In the genomic region with DNA sequence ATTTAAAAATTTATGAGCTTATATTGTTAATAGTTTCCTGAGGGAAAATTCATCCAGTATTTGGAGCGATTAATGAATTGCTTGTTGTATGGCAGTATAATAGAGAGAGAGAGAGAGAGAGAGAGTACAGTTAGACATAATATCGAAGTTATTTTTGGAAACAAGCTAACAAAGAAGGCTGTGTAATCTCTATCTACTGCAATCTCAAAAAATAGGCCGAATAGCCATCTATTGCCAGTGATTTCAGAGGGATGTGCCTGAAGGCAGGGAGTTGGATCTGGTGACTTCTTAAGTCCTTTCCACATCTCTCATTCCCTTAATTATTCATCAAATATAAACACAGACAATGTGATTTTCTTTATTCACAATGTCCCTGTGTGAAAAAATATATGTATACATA, we compare ENCODE assay signal across 22 cellular contexts.
DNase-seq lines count a peak whose midpoint lies in the region; ATAC-seq and TF ChIP-seq lines count a peak whose summit lies in the region.
"Had no signal": no experiment of that assay in that cellular context is flagged by ENCODE, and none has a peak within 500 bp of the region (broad histone marks: within the 10 kb centered on the region; RNA-seq: fewer than 3 reads in every experiment).

No MANE protein-coding gene starts in this region.

- no peaks in the 10 kb centered on the region for H3K79me2 ChIP-seq in neural progenitor cell (ENCODE audit: low read depth)

- peaks cover 47% of the 10 kb centered on the region for H3K4me1 Mint-ChIP-seq in nephron progenitor cell
- H3K4me1 Mint-ChIP-seq in neural progenitor cell = peaks cover 47% of the 10 kb centered on the region
- H3K4me1 Mint-ChIP-seq: activated CD4-positive, alpha-beta T cell treated with anti-CD3 and anti-CD28 coated beads for 36 hours; central memory CD8-positive, alpha-beta T cell had no signal

- H3K9ac ChIP-seq in neural progenitor cell = no peak overlapping the region

- H4K20me1 ChIP-seq in neural progenitor cell (ENCODE audit: low read depth) = no peaks in the 10 kb centered on the region

- no peaks in the 10 kb centered on the region for H3K9me3 ChIP-seq in cardiac muscle cell (ENCODE audit: low read depth)
- no peaks in the 10 kb centered on the region for H3K9me3 ChIP-seq in right cardiac atrium (ENCODE audit: control insufficient read depth, low read length)
- H3K9me3 ChIP-seq in thyroid gland = no peaks in the 10 kb centered on the region
- H3K9me3 ChIP-seq in neural progenitor cell (ENCODE audit: low read depth) = no peaks in the 10 kb centered on the region
- H3K9me3 ChIP-seq: Caco-2 had no signal

- H3K9me3 Mint-ChIP-seq in nephron progenitor cell = peaks cover 12% of the 10 kb centered on the region
- peaks cover 8% of the 10 kb centered on the region for H3K9me3 Mint-ChIP-seq in neural progenitor cell

- peak in 1 of 2 donors; percentile 34 for DNase-seq in cardiac muscle cell (ENCODE audit: low read depth in 1 of 2, low spot score in 1 of 2)
- DNase-seq in right cardiac atrium = no peak
- DNase-seq in globus pallidus (ENCODE audit: low spot score) = peak; percentile 55
- DNase-seq in nephron progenitor cell = no peak
- no peak for DNase-seq in thyroid gland
- DNase-seq in neural progenitor cell (ENCODE audit: low spot score) = no peak
- no peak for DNase-seq in activated CD4-positive, alpha-beta T cell treated with anti-CD3 and anti-CD28 coated beads, Interleukin-2, amount 50 U/mL, for 1 hour
- DNase-seq in cerebellar nuclear complex (lab: John Stamatoyannopoulos, UW) = no peak
- DNase-seq: activated CD4-positive, alpha-beta T cell treated with anti-CD3 and anti-CD28 coated beads for 36 hours; activated naive CD4-positive, alpha-beta T cell treated with anti-CD3 and anti-CD28 coated beads for 36 hours; activated T-cell treated with anti-CD3 and anti-CD28 coated beads, Interleukin-2, amount 50 U/mL, for 72 hours; anterior cingulate cortex; Caco-2; effector CD8-positive, alpha-beta T cell; KBM-7; MV-4-11; NCI-H187; NCI-H2227 treated with DMSO at 0.1 percent for 48 hours; OCI-M1; SHP77 treated with DMSO at 0.1 percent for 48 hours; stimulated activated CD8-positive, alpha-beta memory T cell treated with anti-CD3 and anti-CD28 coated beads, Interleukin-4, amount 100 ng/mL, for 48 hours had no signal

- no peaks in the 10 kb centered on the region for H3K27me3 Mint-ChIP-seq in nephron progenitor cell (ENCODE audit: low read depth, poor library complexity)
- no peaks in the 10 kb centered on the region for H3K27me3 Mint-ChIP-seq in neural progenitor cell (ENCODE audit: insufficient read depth, low read depth)
- H3K27me3 Mint-ChIP-seq: activated CD4-positive, alpha-beta T cell treated with anti-CD3 and anti-CD28 coated beads for 36 hours; central memory CD8-positive, alpha-beta T cell had no signal

- H3K4me1 ChIP-seq in cardiac muscle cell (ENCODE audit: low read depth) = peaks cover 41% of the 10 kb centered on the region
- peaks cover 4% of the 10 kb centered on the region for H3K4me1 ChIP-seq in right cardiac atrium (ENCODE audit: control insufficient read depth, insufficient read depth, low read length)
- H3K4me1 ChIP-seq in thyroid gland = peaks cover 35 to 39% of the 10 kb centered on the region in 2 donors
- no peaks in the 10 kb centered on the region for H3K4me1 ChIP-seq in neural progenitor cell
- H3K4me1 ChIP-seq: Caco-2 had no signal

- H3K4me3 Mint-ChIP-seq in nephron progenitor cell (no peak overlapping the region), neural progenitor cell (no peak overlapping the region)
- H3K4me3 Mint-ChIP-seq: activated CD4-positive, alpha-beta T cell treated with anti-CD3 and anti-CD28 coated beads for 36 hours; activated naive CD4-positive, alpha-beta T cell treated with anti-CD3 and anti-CD28 coated beads for 36 hours; activated T-cell treated with anti-CD3 and anti-CD28 coated beads, Interleukin-2, amount 50 U/mL, for 72 hours; central memory CD8-positive, alpha-beta T cell had no signal

- H3K27ac ChIP-seq in cardiac muscle cell (peak overlapping the region; percentile 76), right cardiac atrium (ENCODE audit: low read length) (no peak overlapping the region), thyroid gland (peak overlapping the region; percentile 33 to 63 (median 58)), neural progenitor cell (no peak overlapping the region)

- H3K36me3 Mint-ChIP-seq in nephron progenitor cell (ENCODE audit: low read depth) (peaks cover 11% of the 10 kb centered on the region), neural progenitor cell (peaks cover 8% of the 10 kb centered on the region)

- no peak for TF ChIP-seq CTCF in cardiac muscle cell (IDR thresholded peaks at IDR 0.05; ENCODE audit: low read depth, low read length)
- TF ChIP-seq CTCF in nephron progenitor cell (IDR thresholded peaks at IDR 0.05) = no peak
- TF ChIP-seq CTCF in thyroid gland (IDR thresholded peaks at IDR 0.05) = no peak
- TF ChIP-seq CTCF in neural progenitor cell (IDR thresholded peaks at IDR 0.05) = no peak

- 27% methylated on average over 3 of the region's 3 CpGs for WGBS in right cardiac atrium
- WGBS in thyroid gland, 2 donors = 62 to 66% methylated on average over 3 of the region's 3 CpGs

- peak overlapping the region; percentile 39 for H3K27ac Mint-ChIP-seq in nephron progenitor cell
- H3K27ac Mint-ChIP-seq in neural progenitor cell = no peak overlapping the region
- H3K27ac Mint-ChIP-seq: activated CD4-positive, alpha-beta T cell treated with anti-CD3 and anti-CD28 coated beads for 36 hours; activated naive CD4-positive, alpha-beta T cell treated with anti-CD3 and anti-CD28 coated beads for 36 hours; activated T-cell treated with anti-CD3 and anti-CD28 coated beads, Interleukin-2, amount 50 U/mL, for 72 hours had no signal

- no peak for ATAC-seq in right cardiac atrium
- ATAC-seq: activated CD4-positive, alpha-beta T cell treated with anti-CD3 and anti-CD28 coated beads for 36 hours; activated T-cell treated with anti-CD3 and anti-CD28 coated beads, Interleukin-2, amount 50 U/mL, for 72 hours had no signal

- no peak overlapping the region for H2AFZ ChIP-seq in neural progenitor cell (replicated peaks)

- TF ChIP-seq POLR2A in thyroid gland (IDR thresholded peaks at IDR 0.05) = no peak

- H3K4me3 ChIP-seq in cardiac muscle cell = no peak overlapping the region
- no peak overlapping the region for H3K4me3 ChIP-seq in right cardiac atrium (ENCODE audit: low read length)
- H3K4me3 ChIP-seq in thyroid gland (replicated peaks in 1 of 3) = no peak overlapping the region
- H3K4me3 ChIP-seq in neural progenitor cell = no peak overlapping the region

- H3K36me3 ChIP-seq in cardiac muscle cell (no peaks in the 10 kb centered on the region), thyroid gland (no peaks in the 10 kb centered on the region), neural progenitor cell (no peaks in the 10 kb centered on the region)

- intact Hi-C loops in right cardiac atrium (cut with DNase I) (loop anchor here in 1 of 4 donors (10.0 kb wide), 1 partner anchor 49 kb away; no protein-coding TSS in a partner anchor), thyroid gland (cut with DNase I) (no loop called here)

- H3K27me3 ChIP-seq in cardiac muscle cell = no peaks in the 10 kb centered on the region
- no peaks in the 10 kb centered on the region for H3K27me3 ChIP-seq in right cardiac atrium (ENCODE audit: control insufficient read depth, insufficient read depth)
- no peaks in the 10 kb centered on the region for H3K27me3 ChIP-seq in thyroid gland
- no peaks in the 10 kb centered on the region for H3K27me3 ChIP-seq in neural progenitor cell

- H3F3A ChIP-seq in neural progenitor cell (ENCODE audit: low read depth) = no peaks in the 10 kb centered on the region

- no peak overlapping the region for H3K4me2 ChIP-seq in neural progenitor cell

Comparison
In these comparisons a context has a peak if more than half of its experiments do, and no peak if none do; other contexts are left out.
1. H3K27ac ChIP-seq: peak in cardiac muscle cell (single experiment) and thyroid gland (3 of 3); none in right cardiac atrium (single experiment) and neural progenitor cell (single experiment).